In the genomic region with DNA sequence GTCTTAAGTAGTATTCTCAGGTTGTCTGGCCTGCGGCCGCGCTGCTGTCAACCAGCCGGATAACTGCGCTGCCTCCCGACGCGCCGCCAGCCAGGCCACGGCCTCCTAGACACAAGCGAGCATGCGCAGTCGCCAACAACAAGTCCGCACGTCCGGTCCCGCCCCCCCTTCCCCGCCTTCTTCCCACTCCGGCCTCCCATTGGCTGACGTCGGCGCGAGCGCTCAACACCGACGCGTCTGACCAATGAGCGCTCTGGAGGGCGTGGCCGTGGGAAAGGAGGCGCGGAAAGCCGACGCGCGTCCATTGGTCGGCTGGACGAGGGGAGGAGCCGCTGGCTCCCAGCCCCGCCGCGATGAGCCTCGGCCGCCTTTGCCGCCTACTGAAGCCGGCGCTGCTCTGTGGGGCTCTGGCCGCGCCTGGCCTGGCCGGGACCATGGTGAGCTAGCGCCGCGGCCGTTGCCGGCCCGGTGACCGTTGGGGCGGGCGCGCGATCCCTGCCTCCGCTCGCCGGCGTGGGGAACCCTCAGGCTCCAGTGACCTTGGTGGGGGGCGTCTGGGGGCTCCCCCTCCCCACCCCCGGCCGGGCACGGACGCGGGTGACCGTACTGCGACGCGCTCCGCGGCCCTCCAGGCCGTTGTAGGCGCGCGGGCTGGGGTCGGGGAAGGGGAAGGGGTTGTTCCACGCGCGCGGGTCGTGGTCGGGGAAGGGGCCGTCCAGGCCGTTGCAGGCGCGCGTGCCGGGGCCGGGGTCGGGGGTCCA, we compare ENCODE assay signal across 8 cellular contexts. TPM values are rescaled to one million over a fixed set of nuclear protein-coding genes. Genes with fewer than 3 reads are reported as not detected.
A peak's percentile ranks its signal among the peaks of the same experiment; 100 is the strongest.
DNase-seq lines count a peak whose midpoint lies in the region; ATAC-seq, FAIRE-seq and TF ChIP-seq lines count a peak whose summit lies in the region.

A gene with protein sequence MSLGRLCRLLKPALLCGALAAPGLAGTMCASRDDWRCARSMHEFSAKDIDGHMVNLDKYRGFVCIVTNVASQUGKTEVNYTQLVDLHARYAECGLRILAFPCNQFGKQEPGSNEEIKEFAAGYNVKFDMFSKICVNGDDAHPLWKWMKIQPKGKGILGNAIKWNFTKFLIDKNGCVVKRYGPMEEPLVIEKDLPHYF (plus strand): TSS at position 304 of the 761 bp plus-strand sequence. CDS start 50 bp downstream, at position 354.

- H3K36me3 ChIP-seq in heart right ventricle = peaks cover 0 to 36% (median 20%) of the 10 kb centered on the region in 9 donors
- H3K36me3 ChIP-seq in upper lobe of right lung = peaks cover 27% of the 10 kb centered on the region

- H3K9me3 ChIP-seq in heart right ventricle (peaks cover 0 to 11% (median 0%) of the 10 kb centered on the region in 11 donors), upper lobe of right lung (no peaks in the 10 kb centered on the region)

- DNase-seq in GM12892 (ENCODE audit: insufficient read length) = peak; percentile 99
- peak; percentile 84 for DNase-seq in NCI-H146 treated with DMSO at 0.1 percent for 48 hours (lab: John Stamatoyannopoulos, UW; ENCODE audit: unreplicated experiment)
- peak; percentile 98 for DNase-seq in amniotic epithelial cell (ENCODE audit: low read depth)
- peak; percentile 99 for DNase-seq in heart right ventricle
- peak; percentile 100 for DNase-seq in posterior vena cava (ENCODE audit: low spot score)
- DNase-seq in upper lobe of right lung = peak; percentile 100

- peak; percentile 66 for ATAC-seq in HG02852 (IDR thresholded peaks at IDR 0.05; ENCODE audit: unreplicated experiment)
- ATAC-seq in heart right ventricle = peak; percentile 82 to 92 (median 90)
- ATAC-seq in upper lobe of right lung = peak; percentile 87

- TF ChIP-seq CTCF in heart right ventricle (IDR thresholded peaks at IDR 0.05) (no peak), upper lobe of right lung (IDR thresholded peaks at IDR 0.05) (no peak)

- 1% methylated on average over 64 to 96 of the region's 96 CpGs for WGBS in heart right ventricle, 2 donors

- FAIRE-seq in GM12892 (lab: Jason Lieb, UNC) = peak; percentile 100

- intact Hi-C loops in T-helper 1 cell treated with Interleukin-12 subunit alpha and Interleukin-12 subunit beta and Interleukin-4 antibody, amounts not matched to agents 30 ng/mL and 1 ng/mL, for 36 hours (cut with micrococcal nuclease) = loop anchor here (1.0 to 2.0 kb wide), 5 partner anchors 9 to 137 kb away; partner anchors contain the start of genes ATP5F1D and POLR2E
- intact Hi-C loops in heart right ventricle (cut with DNase I) = loop anchor here in 5 of 10 donors (2.0 to 5.0 kb wide), 4 partner anchors 77 to 138 kb away; partner anchors contain the start of genes RNU6-2 (in 4 of the 5), TMEM259 (in 4 of the 5), ATP5F1D (in 1 of the 5) and CNN2 (in 1 of the 5)
- intact Hi-C loops in posterior vena cava (cut with DNase I) = loop anchor here (1.0 to 5.0 kb wide), 2 partner anchors 37 to 82 kb away; partner anchors contain the start of genes ARHGAP45 (in 1 of the 2), RNU6-2 (in 1 of the 2) and TMEM259 (in 1 of the 2)
- intact Hi-C loops in upper lobe of right lung (cut with DNase I) = no loop called here

- H3K27me3 ChIP-seq in heart right ventricle = no peaks in the 10 kb centered on the region
- H3K27me3 ChIP-seq in upper lobe of right lung = no peaks in the 10 kb centered on the region

- peak; percentile 98 for TF ChIP-seq POLR2A in GM12892 (IDR thresholded peaks at IDR 0.05; ENCODE audit: low read depth, low read length)

- H3K4me1 ChIP-seq in heart right ventricle = peaks cover 30 to 78% (median 65%) of the 10 kb centered on the region in 9 donors
- peaks cover 54% of the 10 kb centered on the region for H3K4me1 ChIP-seq in upper lobe of right lung

- peak within 1 kb of the TSS; percentile 88 to 100 (median 98) for H3K27ac ChIP-seq in heart right ventricle
- peak within 1 kb of the TSS; percentile 96 for H3K27ac ChIP-seq in upper lobe of right lung

- H3K4me3 ChIP-seq in heart right ventricle (peak within 1 kb of the TSS; percentile 40 to 96 (median 82)), upper lobe of right lung (peak within 1 kb of the TSS; percentile 74)

RNA-seq across cellular contexts. Expression of the gene that starts here (rescaled TPM):
- polyA plus RNA-seq in GM12892 (2012; ENCODE audit: missing spikeins) = 359 TPM
- total RNA-seq in T-helper 1 cell treated with Interleukin-12 subunit alpha and Interleukin-12 subunit beta and Interleukin-4 antibody, amounts not matched to agents 30 ng/mL and 1 ng/mL, for 36 hours = 131 and 142 TPM in 2 replicates
- 100 to 1,000 TPM; 244 to 405 (median 299) TPM for total RNA-seq in heart right ventricle
- 100 to 1,000 TPM; 461 to 487 TPM for polyA plus RNA-seq in heart right ventricle
- total RNA-seq in posterior vena cava = 100 to 1,000 TPM; 176 to 193 TPM
- 387 TPM for total RNA-seq in upper lobe of right lung

Comparison
In these comparisons a context has a peak if more than half of its experiments do, and no peak if none do; other contexts are left out.
1. Peak in every context shown above with its lines: DNase-seq, ATAC-seq, H3K4me3 ChIP-seq and H3K27ac ChIP-seq.